25 cellular contexts compared by ENCODE assay signal in genomic region chr3:177916461-177916860, GRCh38.
DNase-seq lines count a peak whose midpoint lies in the region; ATAC-seq, FAIRE-seq and TF ChIP-seq lines count a peak whose summit lies in the region.
"Had no signal": no experiment of that assay in that cellular context is flagged by ENCODE, and none has a peak within 500 bp of the region (broad histone marks: within the 10 kb centered on the region; RNA-seq: fewer than 3 reads in every experiment).

No MANE protein-coding gene starts in this region.

- no peaks in the 10 kb centered on the region for H3K9me1 ChIP-seq in keratinocyte (ENCODE audit: control insufficient read depth, extremely low read depth, insufficient read depth, low read length)

- no peak overlapping the region for H3K9ac ChIP-seq in keratinocyte (ENCODE audit: control insufficient read depth, extremely low read depth, insufficient read depth, low read length)
- H3K9ac ChIP-seq: BLaER1 treated with 17β-estradiol and CSF1 and Interleukin-3, amounts not matched to agents 10 nM and 100 nM had no signal

- peak overlapping the region; percentile 16 for H2AFZ ChIP-seq in keratinocyte (ENCODE audit: control insufficient read depth, low read length)

- H3K4me3 ChIP-seq in breast epithelium: no peak overlapping the region
- no peak overlapping the region for H3K4me3 ChIP-seq in epithelial cell of esophagus (ENCODE audit: low read length)
- H3K4me3 ChIP-seq in keratinocyte (ENCODE audit: control insufficient read depth in 2 of 3, extremely low read depth in 1 of 3, insufficient read depth in 2 of 3, low read depth in 1 of 3, low read length in 3 of 3): no peak overlapping the region
- H3K4me3 ChIP-seq: A549; BLaER1 treated with 17β-estradiol and CSF1 and Interleukin-3, amounts not matched to agents 10 nM and 100 nM; HAP-1 had no signal

- no TSS peak for BruUV-seq in MCF 10A (replicated peaks; lab: Mats Ljungman, UMichigan)

- peaks cover 5% of the 10 kb centered on the region for H3K4me1 Mint-ChIP-seq in MCF 10A (ENCODE audit: insufficient read depth, unreplicated experiment)
- H3K4me1 Mint-ChIP-seq in CD4-positive, alpha-beta T cell (ENCODE audit: low read depth): no peaks in the 10 kb centered on the region
- H3K4me1 Mint-ChIP-seq: CD4-positive, alpha-beta memory T cell had no signal

- dilution Hi-C loops in keratinocyte (cut with MboI; ENCODE audit: extremely low pct_ligation_motif_present, low sequenced_read_pairs): no loop called here

- no peak for FAIRE-seq in keratinocyte (lab: Jason Lieb, UNC)
- FAIRE-seq: A549, GM12891, GM18507, H54 had no signal

- DNase-seq in MCF 10A (ENCODE audit: unreplicated experiment): no peak
- no peak for DNase-seq in breast epithelium (ENCODE audit: low spot score in 2 of 2)
- peak; percentile 59 for DNase-seq in epithelial cell of esophagus (ENCODE audit: low read depth)
- DNase-seq in keratinocyte (ENCODE audit: low read depth, low spot score): no peak
- DNase-seq in pons (ENCODE audit: low spot score): no peak
- DNase-seq in CD4-positive, alpha-beta T cell: no peak
- DNase-seq: 8988T; ACHN; AML-193; BE2C; Calu3; CD4-positive, alpha-beta memory T cell; COR-L47; DMS53; DMS79 treated with DMSO at 0.1 percent for 48 hours; GF-D8; GOT3; HFFc6 had no signal

- no peaks in the 10 kb centered on the region for H3K9me3 Mint-ChIP-seq in MCF 10A (ENCODE audit: unreplicated experiment)
- H3K9me3 Mint-ChIP-seq in CD4-positive, alpha-beta T cell: no peaks in the 10 kb centered on the region

- H3K9me3 ChIP-seq in breast epithelium: no peaks in the 10 kb centered on the region
- H3K9me3 ChIP-seq in keratinocyte (ENCODE audit: control insufficient read depth, low read depth, low read length): no peaks in the 10 kb centered on the region
- H3K9me3 ChIP-seq in CD4-positive, alpha-beta T cell (ENCODE audit: control insufficient read depth, low read length): no peaks in the 10 kb centered on the region
- H3K9me3 ChIP-seq: A549, BE2C, HAP-1 had no signal

- no peak for TF ChIP-seq POLR2A in breast epithelium (IDR thresholded peaks at IDR 0.05)

- peak overlapping the region; percentile 76 for H3K27ac Mint-ChIP-seq in MCF 10A (ENCODE audit: low read depth, unreplicated experiment)
- H3K27ac Mint-ChIP-seq in CD4-positive, alpha-beta T cell: no peak overlapping the region
- H3K27ac Mint-ChIP-seq: CD14-positive monocyte; CD4-positive, alpha-beta memory T cell; HFFc6 had no signal

- no peak for ATAC-seq in CD4-positive, alpha-beta T cell (ENCODE audit: poor library complexity)
- ATAC-seq: A549 had no signal

- H4K20me1 ChIP-seq in keratinocyte (ENCODE audit: control insufficient read depth, extremely low read depth, insufficient read depth, low read length): no peaks in the 10 kb centered on the region
- H4K20me1 ChIP-seq: BLaER1 treated with 17β-estradiol and CSF1 and Interleukin-3, amounts not matched to agents 10 nM and 100 nM had no signal

- no peaks in the 10 kb centered on the region for H3K79me2 ChIP-seq in keratinocyte (ENCODE audit: control insufficient read depth, insufficient read depth, low read length)

- intact Hi-C loops in MCF 10A (cut with micrococcal nuclease) (no loop called here), breast epithelium (cut with DNase I; ENCODE audit: low total_unique reads) (no loop called here)
- intact Hi-C loops in CD4-positive, alpha-beta T cell (cut with DNase I, micrococcal nuclease): no loop called here

- H3K27ac ChIP-seq in breast epithelium (no peak overlapping the region), keratinocyte (ENCODE audit: control insufficient read depth, insufficient read depth, low read length) (no peak overlapping the region)
- H3K27ac ChIP-seq in CD4-positive, alpha-beta T cell (ENCODE audit: low read depth, low read length): no peak overlapping the region
- H3K27ac ChIP-seq: A549; BLaER1 treated with 17β-estradiol and CSF1 and Interleukin-3, amounts not matched to agents 10 nM and 100 nM had no signal

- POLR2A ChIA-PET in MCF 10A (lab: Yijun Ruan, JAX): no interaction called here
- POLR2A ChIA-PET in CD4-positive, alpha-beta T cell (lab: Charles Lee): no interaction called here

- H3K4me2 ChIP-seq in keratinocyte (ENCODE audit: control insufficient read depth, extremely low read depth, insufficient read depth, low read depth, low read length): no peak overlapping the region
- H3K4me2 ChIP-seq: A549; BLaER1 treated with 17β-estradiol and CSF1 and Interleukin-3, amounts not matched to agents 10 nM and 100 nM had no signal

- TF ChIP-seq CTCF in MCF 10A (IDR thresholded peaks at IDR 0.05; ENCODE audit: unreplicated experiment): no peak
- no peak for TF ChIP-seq CTCF in breast epithelium (IDR thresholded peaks at IDR 0.05)
- no peak for TF ChIP-seq CTCF in epithelial cell of esophagus (IDR thresholded peaks at IDR 0.05; ENCODE audit: insufficient read depth, low read depth, low read length, missing control alignments)
- no peak for TF ChIP-seq CTCF in keratinocyte (optimal IDR thresholded peaks at IDR 0.05 in 1 of 3, IDR thresholded peaks at IDR 0.05 in 1 of 3, conservative IDR thresholded peaks at IDR 0.05 in 1 of 3; ENCODE audit: extremely low read depth in 1 of 3, insufficient read depth in 2 of 3, low read length in 3 of 3)
- no peak for TF ChIP-seq CTCF in CD4-positive, alpha-beta T cell (IDR thresholded peaks at IDR 0.05)

- H3K4me3 Mint-ChIP-seq in MCF 10A (ENCODE audit: unreplicated experiment): no peak overlapping the region
- H3K4me3 Mint-ChIP-seq in CD4-positive, alpha-beta T cell: no peak overlapping the region
- H3K4me3 Mint-ChIP-seq: CD14-positive monocyte; CD4-positive, alpha-beta memory T cell; HFFc6 had no signal

- H3K36me3 Mint-ChIP-seq in MCF 10A (ENCODE audit: insufficient read depth, unreplicated experiment): peaks cover 1% of the 10 kb centered on the region
- no peaks in the 10 kb centered on the region for H3K36me3 Mint-ChIP-seq in CD4-positive, alpha-beta T cell (ENCODE audit: low read depth)
- H3K36me3 Mint-ChIP-seq: CD14-positive monocyte; CD4-positive, alpha-beta memory T cell had no signal

- H3K36me3 ChIP-seq in breast epithelium (no peaks in the 10 kb centered on the region), keratinocyte (ENCODE audit: control insufficient read depth in 2 of 2, extremely low read depth in 1 of 2, insufficient read depth in 2 of 2, low read length in 2 of 2) (no peaks in the 10 kb centered on the region)
- H3K36me3 ChIP-seq: BE2C, HAP-1 had no signal

- no peaks in the 10 kb centered on the region for H3K4me1 ChIP-seq in breast epithelium
- peaks cover 6% of the 10 kb centered on the region for H3K4me1 ChIP-seq in keratinocyte (ENCODE audit: control insufficient read depth, extremely low read depth, insufficient read depth, low read length)
- H3K4me1 ChIP-seq: A549, BE2C, HAP-1 had no signal

- H3K27me3 ChIP-seq in breast epithelium (no peaks in the 10 kb centered on the region), keratinocyte (ENCODE audit: control insufficient read depth, extremely low read depth, insufficient read depth, low read length) (no peaks in the 10 kb centered on the region)
- H3K27me3 ChIP-seq in CD4-positive, alpha-beta T cell (ENCODE audit: control insufficient read depth, insufficient read depth, low read length): no peaks in the 10 kb centered on the region
- H3K27me3 ChIP-seq: BE2C; BLaER1 treated with 17β-estradiol and CSF1 and Interleukin-3, amounts not matched to agents 10 nM and 100 nM had no signal

- CTCF ChIA-PET in MCF 10A (lab: Yijun Ruan, JAX): no interaction called here
- CTCF ChIA-PET in CD4-positive, alpha-beta T cell (lab: Charles Lee): interaction anchor here (0.6 kb wide), 1 partner anchor 44 kb away, joined by 3 read pairs; no protein-coding TSS in a partner anchor

- no peaks in the 10 kb centered on the region for H3K27me3 Mint-ChIP-seq in MCF 10A (ENCODE audit: insufficient read depth, unreplicated experiment)
- H3K27me3 Mint-ChIP-seq in CD4-positive, alpha-beta T cell: no peaks in the 10 kb centered on the region
- H3K27me3 Mint-ChIP-seq: CD4-positive, alpha-beta memory T cell had no signal
